Comparison of ENCODE assay signal across 9 cellular contexts in the genomic region with DNA sequence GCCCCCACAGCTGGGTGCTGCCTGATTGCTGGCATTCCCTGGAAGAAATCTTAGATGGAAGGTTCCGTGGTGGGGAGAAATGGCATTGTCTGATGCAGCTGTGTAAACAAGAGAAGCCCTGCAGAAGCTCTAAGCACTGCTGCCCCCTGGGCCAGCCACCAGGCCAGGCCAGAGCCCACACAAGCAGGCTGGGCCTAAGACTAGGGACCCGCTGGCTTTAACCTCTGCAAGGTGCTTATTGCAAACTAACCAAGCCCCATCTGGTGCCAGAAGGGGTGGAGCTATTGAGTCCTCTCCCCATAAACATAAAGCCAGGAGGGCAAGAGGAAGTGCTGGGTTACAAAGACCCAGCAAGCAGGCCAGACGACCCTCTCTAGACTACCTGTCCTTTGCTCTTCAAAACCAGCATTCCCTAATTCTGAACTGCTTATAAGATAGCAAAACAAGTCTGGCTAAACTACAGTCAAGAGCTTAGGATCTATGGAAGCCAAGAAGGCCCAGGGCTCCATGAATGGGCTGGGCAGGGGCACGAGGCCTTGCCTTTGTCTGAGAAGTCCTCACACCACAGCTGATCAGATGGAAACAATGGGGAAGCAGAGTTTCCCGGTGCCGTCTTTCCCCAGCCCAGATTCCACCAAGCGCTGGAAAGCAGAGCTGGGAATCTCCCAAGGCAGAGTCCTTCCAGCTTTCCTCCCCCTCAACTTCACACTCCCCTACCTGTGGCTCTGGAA. TPM values are rescaled to one million over a fixed set of nuclear protein-coding genes. Genes with fewer than 3 reads are reported as not detected.
DNase-seq lines count a peak whose midpoint lies in the region; ATAC-seq lines count a peak whose summit lies in the region.
"Had no signal": no experiment of that assay in that cellular context is flagged by ENCODE, and none has a peak within 500 bp of the region (broad histone marks: within the 10 kb centered on the region; RNA-seq: fewer than 3 reads in every experiment).

No MANE protein-coding gene starts in this region.

- H3K9me3 Mint-ChIP-seq in T-helper 1 cell treated with Interleukin-12 subunit alpha and Interleukin-12 subunit beta and Interleukin-4 antibody, amounts not matched to agents 30 μg/mL and 1 μg/mL, for 36 hours: no peaks in the 10 kb centered on the region
- H3K9me3 Mint-ChIP-seq in stimulated activated naive CD8-positive, alpha-beta T cell treated with anti-CD3 and anti-CD28 coated beads, Interleukin-15, amount 100 ng/mL, for 72 hours: no peaks in the 10 kb centered on the region

- H3K4me3 ChIP-seq in ectodermal cell (ENCODE audit: insufficient read depth, low read depth, low read length): no peak overlapping the region
- H3K4me3 ChIP-seq: right lobe of liver had no signal

- WGBS in ectodermal cell, 2 experiments: 20 to 22% methylated on average over 7 of the region's 7 CpGs

- ATAC-seq in stimulated activated naive CD8-positive, alpha-beta T cell treated with anti-CD3 and anti-CD28 coated beads, Interleukin-15, amount 100 ng/mL, for 72 hours: no peak
- no peak for ATAC-seq in GM18909 (IDR thresholded peaks at IDR 0.05; ENCODE audit: poor library complexity, unreplicated experiment)

- no peak for DNase-seq in T-helper 1 cell
- DNase-seq in NCI-H69 (lab: John Stamatoyannopoulos, UW): peak; percentile 91
- no peak for DNase-seq in stimulated activated naive CD8-positive, alpha-beta T cell treated with anti-CD3 and anti-CD28 coated beads, Interleukin-15, amount 100 ng/mL, for 72 hours
- no peak for DNase-seq in nucleus accumbens (lab: John Stamatoyannopoulos, UW)
- DNase-seq in GOT3 (lab: John Stamatoyannopoulos, UW): no peak
- DNase-seq: right lobe of liver had no signal

- no peaks in the 10 kb centered on the region for H3K9me3 ChIP-seq in ectodermal cell (ENCODE audit: control insufficient read depth, low read length)
- H3K9me3 ChIP-seq: right lobe of liver had no signal

- H3K27me3 ChIP-seq in ectodermal cell (ENCODE audit: control insufficient read depth, insufficient read depth, low read length, poor library complexity, severe bottlenecking): no peaks in the 10 kb centered on the region
- H3K27me3 ChIP-seq: right lobe of liver had no signal

- H3K4me3 Mint-ChIP-seq in T-helper 1 cell treated with Interleukin-12 subunit alpha and Interleukin-12 subunit beta and Interleukin-4 antibody, amounts not matched to agents 30 μg/mL and 1 μg/mL, for 36 hours: no peak overlapping the region
- H3K4me3 Mint-ChIP-seq in stimulated activated naive CD8-positive, alpha-beta T cell treated with anti-CD3 and anti-CD28 coated beads, Interleukin-15, amount 100 ng/mL, for 72 hours: no peak overlapping the region

- H3K36me3 Mint-ChIP-seq in T-helper 1 cell treated with Interleukin-12 subunit alpha and Interleukin-12 subunit beta and Interleukin-4 antibody, amounts not matched to agents 30 μg/mL and 1 μg/mL, for 36 hours (ENCODE audit: low read depth): peaks cover 28% of the 10 kb centered on the region

- H3K27me3 Mint-ChIP-seq in T-helper 1 cell treated with Interleukin-12 subunit alpha and Interleukin-12 subunit beta and Interleukin-4 antibody, amounts not matched to agents 30 μg/mL and 1 μg/mL, for 36 hours (ENCODE audit: low read depth): no peaks in the 10 kb centered on the region
- no peaks in the 10 kb centered on the region for H3K27me3 Mint-ChIP-seq in stimulated activated naive CD8-positive, alpha-beta T cell treated with anti-CD3 and anti-CD28 coated beads, Interleukin-15, amount 100 ng/mL, for 72 hours

- H3K36me3 ChIP-seq in ectodermal cell (ENCODE audit: control insufficient read depth, insufficient read depth, low read length): no peaks in the 10 kb centered on the region

- peak overlapping the region; percentile 66 for H3K27ac Mint-ChIP-seq in T-helper 1 cell treated with Interleukin-12 subunit alpha and Interleukin-12 subunit beta and Interleukin-4 antibody, amounts not matched to agents 30 μg/mL and 1 μg/mL, for 36 hours
- H3K27ac Mint-ChIP-seq in stimulated activated naive CD8-positive, alpha-beta T cell treated with anti-CD3 and anti-CD28 coated beads, Interleukin-15, amount 100 ng/mL, for 72 hours: peak overlapping the region; percentile 77 to 85

- peaks cover 32% of the 10 kb centered on the region for H3K4me1 Mint-ChIP-seq in T-helper 1 cell treated with Interleukin-12 subunit alpha and Interleukin-12 subunit beta and Interleukin-4 antibody, amounts not matched to agents 30 μg/mL and 1 μg/mL, for 36 hours (ENCODE audit: low read depth)
- H3K4me1 Mint-ChIP-seq in stimulated activated naive CD8-positive, alpha-beta T cell treated with anti-CD3 and anti-CD28 coated beads, Interleukin-15, amount 100 ng/mL, for 72 hours: peaks cover 44% of the 10 kb centered on the region

- H3K27ac ChIP-seq in ectodermal cell (ENCODE audit: insufficient read depth, low read depth, low read length, poor library complexity, severe bottlenecking): peak overlapping the region; percentile 81

- peaks cover 24% of the 10 kb centered on the region for H3K4me1 ChIP-seq in ectodermal cell (ENCODE audit: control insufficient read depth, insufficient read depth, low read length)

RNA-seq across cellular contexts. Expression of a gene that starts 28.8 kb away (rescaled TPM):
- polyA plus RNA-seq in ectodermal cell (2013, experiment 1 of 4): 12.7 TPM
- 18.8 TPM for polyA plus RNA-seq in ectodermal cell (2013, experiment 2 of 4)
- polyA plus RNA-seq in ectodermal cell (2013, experiment 3 of 4): 14.8 TPM
- 16.0 TPM for polyA plus RNA-seq in ectodermal cell (2013, experiment 4 of 4)

RNA-seq across cellular contexts. Expression of a gene that starts 57.7 kb away (rescaled TPM):
- 35.5 TPM for polyA plus RNA-seq in ectodermal cell (2013, experiment 1 of 4)
- polyA plus RNA-seq in ectodermal cell (2013, experiment 2 of 4): 37.6 TPM
- 26.4 TPM for polyA plus RNA-seq in ectodermal cell (2013, experiment 3 of 4)
- 29.5 TPM for polyA plus RNA-seq in ectodermal cell (2013, experiment 4 of 4)
